8 cellular contexts compared by ENCODE assay signal in the genomic region with DNA sequence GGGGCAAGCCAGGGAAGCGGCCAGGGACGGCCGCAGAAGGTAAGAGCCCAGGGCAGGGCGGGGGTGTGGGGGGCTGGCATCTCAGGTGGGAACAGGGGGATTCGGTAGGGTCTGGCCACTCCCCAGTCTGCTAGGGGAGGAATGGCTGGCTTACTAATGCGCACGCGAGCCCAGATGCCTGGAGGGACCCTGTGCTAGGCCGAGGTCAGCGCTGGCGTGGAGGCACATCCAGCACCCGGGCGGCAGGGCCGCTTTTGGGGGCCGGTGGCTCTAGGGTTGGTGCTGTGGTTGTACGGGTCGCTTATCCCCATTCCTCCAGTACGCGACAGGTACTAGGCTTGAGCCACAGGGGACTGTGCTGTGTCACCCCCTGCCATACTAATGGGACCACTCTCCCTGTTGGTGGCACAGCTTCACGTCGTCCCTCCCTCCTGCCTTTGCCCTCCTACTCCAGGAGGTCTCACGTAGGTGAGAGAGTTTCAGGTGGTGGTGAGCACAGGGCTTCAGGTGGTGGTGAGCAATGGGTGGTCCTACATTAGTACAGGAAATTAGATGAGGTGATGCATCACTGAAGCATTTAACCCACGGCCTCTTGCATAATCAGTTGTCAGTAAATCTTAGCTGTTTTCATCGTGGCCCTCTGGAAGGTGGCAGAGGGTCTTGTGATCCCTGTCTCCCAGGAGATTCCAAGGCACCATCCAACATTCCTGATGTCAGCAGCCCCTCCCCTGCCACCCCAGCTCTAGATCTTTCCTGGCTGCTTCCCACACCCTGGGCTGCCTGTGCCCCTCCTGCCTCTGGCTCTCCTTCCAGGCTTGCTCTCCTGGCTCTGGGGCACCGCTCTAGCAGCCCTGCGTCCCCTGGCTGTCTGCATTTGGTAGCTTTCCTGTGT. TPM values are rescaled to one million over a fixed set of nuclear protein-coding genes. Genes with fewer than 3 reads are reported as not detected.
DNase-seq lines count a peak whose midpoint lies in the region; ATAC-seq and TF ChIP-seq lines count a peak whose summit lies in the region.

No MANE protein-coding gene starts in this region.

- H3K9me3 Mint-ChIP-seq in stimulated activated naive CD8-positive, alpha-beta T cell treated with anti-CD3 and anti-CD28 coated beads, Interleukin-15, amount 100 ng/mL, for 72 hours, result no peaks in the 10 kb centered on the region

- ATAC-seq in stimulated activated naive CD8-positive, alpha-beta T cell treated with anti-CD3 and anti-CD28 coated beads, Interleukin-15, amount 100 ng/mL, for 72 hours, result peak; percentile 41
- no peak for ATAC-seq in GM21723 (IDR thresholded peaks at IDR 0.05; ENCODE audit: unreplicated experiment)
- ATAC-seq in GM18867 (IDR thresholded peaks at IDR 0.05; ENCODE audit: unreplicated experiment), result no peak

- no peak overlapping the region for H3K27ac ChIP-seq in HUES64 (ENCODE audit: low read depth, low read length)

- peaks cover 3% of the 10 kb centered on the region; the same call in 1 of the 2 replicates for H3K36me3 ChIP-seq in HUES64 (ENCODE audit: insufficient read depth, low read length)

- H3K4me3 Mint-ChIP-seq in stimulated activated naive CD8-positive, alpha-beta T cell treated with anti-CD3 and anti-CD28 coated beads, Interleukin-15, amount 100 ng/mL, for 72 hours, result peak overlapping the region; percentile 77 to 79

- H3K4me1 Mint-ChIP-seq in stimulated activated naive CD8-positive, alpha-beta T cell treated with anti-CD3 and anti-CD28 coated beads, Interleukin-15, amount 100 ng/mL, for 72 hours, result peaks cover 38% of the 10 kb centered on the region

- H3K9me3 ChIP-seq in HUES64 (ENCODE audit: insufficient read depth, low read depth, low read length), result no peaks in the 10 kb centered on the region

- peak overlapping the region; percentile 57 for H3K4me3 ChIP-seq in HUES64 (ENCODE audit: low read length)
- H3K4me3 ChIP-seq in cardiac fibroblast (replicated peaks in 1 of 2; ENCODE audit: low read depth in 2 of 2, low read length in 2 of 2), result peak overlapping the region; percentile 63 to 64

- H3K9ac ChIP-seq in HUES64 (ENCODE audit: low read depth, low read length), result 0 out of 2 replicates have a peak overlapping the region, but pooled peaks have one; percentile 30

- H3K4me1 ChIP-seq in HUES64 (ENCODE audit: insufficient read depth, low read length), result peaks cover 10% of the 10 kb centered on the region; the same call in 1 of the 2 replicates

- H3K27me3 Mint-ChIP-seq in stimulated activated naive CD8-positive, alpha-beta T cell treated with anti-CD3 and anti-CD28 coated beads, Interleukin-15, amount 100 ng/mL, for 72 hours, result peaks cover 16% of the 10 kb centered on the region

- H3K27ac Mint-ChIP-seq in stimulated activated naive CD8-positive, alpha-beta T cell treated with anti-CD3 and anti-CD28 coated beads, Interleukin-15, amount 100 ng/mL, for 72 hours, result peak overlapping the region; percentile 74 to 90

- H3K27me3 ChIP-seq in HUES64 (ENCODE audit: insufficient read depth, low read length), result peaks cover 20% of the 10 kb centered on the region

- TF ChIP-seq CTCF in cardiac fibroblast (IDR thresholded peaks at IDR 0.05; ENCODE audit: low read depth, low read length), result no peak

- 19% methylated on average over 24 of the region's 26 CpGs for whole genome bisulfite sequencing in HUES64

- DNase-seq in AG08395 (ENCODE audit: low spot score) (peak; percentile 75), cardiac fibroblast (ENCODE audit: low read depth in 2 of 2) (peak; percentile 70 to 81), kidney tubule cell (ENCODE audit: low spot score) (peak; percentile 72), COLO829 (ENCODE audit: low spot score) (no peak)
- DNase-seq in stimulated activated naive CD8-positive, alpha-beta T cell treated with anti-CD3 and anti-CD28 coated beads, Interleukin-15, amount 100 ng/mL, for 72 hours, result peak in 1 of 2 donors; percentile 27

RNA-seq across cellular contexts. Expression of gene AEBP1, which starts 1.0 kb away (rescaled TPM):
- polyA plus RNA-seq in HUES64 (2013, experiment 1 of 2), result 24.0 TPM
- 30.7 TPM for polyA plus RNA-seq in HUES64 (2013, experiment 2 of 2)

RNA-seq across cellular contexts. Expression of gene POLD2, which starts 18.2 kb away (rescaled TPM):
- 94.6 TPM for polyA plus RNA-seq in HUES64 (2013, experiment 1 of 2)
- polyA plus RNA-seq in HUES64 (2013, experiment 2 of 2), result 102 TPM

RNA-seq across cellular contexts. Expression of gene POLM, which starts 22.8 kb away (rescaled TPM):
- 6.7 TPM for polyA plus RNA-seq in HUES64 (2013, experiment 1 of 2)
- 7.6 TPM for polyA plus RNA-seq in HUES64 (2013, experiment 2 of 2)

RNA-seq across cellular contexts. Expression of gene MYL7, which starts 36.0 kb away (rescaled TPM):
- polyA plus RNA-seq in HUES64 (2013, experiment 1 of 2), result 6.3 TPM
- 6.4 TPM for polyA plus RNA-seq in HUES64 (2013, experiment 2 of 2)

RNA-seq across cellular contexts. Expression of gene PGAM2, which starts 39.8 kb away (rescaled TPM):
- polyA plus RNA-seq in HUES64 (2013, experiment 1 of 2), result 3.3 TPM
- polyA plus RNA-seq in HUES64 (2013, experiment 2 of 2), result 2.3 TPM
